27 cellular contexts compared by ENCODE assay signal in genomic region chr6:37344308-37344707, GRCh38.
"Had no signal": no experiment of that assay in that cellular context is flagged by ENCODE, and none has a peak within 500 bp of the region (broad histone marks: within the 10 kb centered on the region; RNA-seq: fewer than 3 reads in every experiment).

No MANE protein-coding gene starts in this region.

- FAIRE-seq: endometrium, islet of Langerhans, keratinocyte had no signal

- H3K9me3 Mint-ChIP-seq: dendritic cell treated with granulocyte-macrophage colony-stimulating factor and Interleukin-4, amounts not matched to agents 40 ng/mL and 50 ng/mL, for 4 days; effector memory CD8-positive, alpha-beta T cell; endodermal cell had no signal

- H3K4me3 ChIP-seq: esophagus squamous epithelium, gastrocnemius medialis, heart right ventricle, left lung, lower lobe of right lung, mucosa of descending colon had no signal

- H3K4me1 Mint-ChIP-seq: mesothelial cell of epicardium; naive B cell; naive thymus-derived CD8-positive, alpha-beta T cell had no signal

- H3K4me1 ChIP-seq: heart right ventricle, left lung, lower lobe of right lung had no signal

- H3K27me3 ChIP-seq: gastrocnemius medialis, left lung had no signal

- H3K27ac ChIP-seq: epithelial cell of prostate, esophagus squamous epithelium, gastrocnemius medialis, heart right ventricle, left lung, lower lobe of right lung had no signal

- DNase-seq: cortex of kidney; effector CD8-positive, alpha-beta T cell; effector memory CD8-positive, alpha-beta T cell; endodermal cell; erythroblast; esophagus squamous epithelium; foreskin fibroblast; foreskin melanocyte; gastrocnemius medialis; glutamatergic neuron; head of caudate nucleus; heart right ventricle; hippocampal formation; left cardiac atrium; left lung; left ventricle myocardium superior; lower lobe of right lung; mesenchymal stem cell; mucosa of descending colon; naive B cell; naive thymus-derived CD8-positive, alpha-beta T cell had no signal

- H3K27ac Mint-ChIP-seq: dendritic cell treated with granulocyte-macrophage colony-stimulating factor and Interleukin-4, amounts not matched to agents 40 ng/mL and 50 ng/mL, for 4 days; effector memory CD8-positive, alpha-beta T cell; endodermal cell; mesothelial cell of epicardium; naive thymus-derived CD8-positive, alpha-beta T cell had no signal

- H3K9me3 ChIP-seq: esophagus squamous epithelium, gastrocnemius medialis, left lung, lower lobe of right lung, mucosa of descending colon had no signal

- H3K4me3 Mint-ChIP-seq: dendritic cell treated with granulocyte-macrophage colony-stimulating factor and Interleukin-4, amounts not matched to agents 40 ng/mL and 50 ng/mL, for 4 days; effector memory CD8-positive, alpha-beta T cell; endodermal cell; mesothelial cell of epicardium; naive B cell had no signal

- H3K36me3 ChIP-seq: esophagus squamous epithelium, gastrocnemius medialis, heart right ventricle, left lung, lower lobe of right lung had no signal

- H3K36me3 Mint-ChIP-seq: mesothelial cell of epicardium; naive thymus-derived CD8-positive, alpha-beta T cell had no signal
